Comparison of ENCODE assay signal across 16 cellular contexts in genomic region chr19:31500540-31500830, GRCh38.
DNase-seq lines count a peak whose midpoint lies in the region; ATAC-seq, FAIRE-seq and TF ChIP-seq lines count a peak whose summit lies in the region.
"Had no signal": no experiment of that assay in that cellular context is flagged by ENCODE, and none has a peak within 500 bp of the region (broad histone marks: within the 10 kb centered on the region; RNA-seq: fewer than 3 reads in every experiment).

No MANE protein-coding gene starts in this region.

- H3K36me3 Mint-ChIP-seq in activated CD4-positive, alpha-beta T cell treated with anti-CD3 and anti-CD28 coated beads, Interleukin-2, amount 10 ng/mL, durations not matched to agents 24 days and 14 days (ENCODE audit: low read depth), result no peaks in the 10 kb centered on the region
- no peaks in the 10 kb centered on the region for H3K36me3 Mint-ChIP-seq in naive thymus-derived CD4-positive, alpha-beta T cell
- H3K36me3 Mint-ChIP-seq: CD4-positive, CD25-positive, alpha-beta regulatory T cell had no signal

- no peaks in the 10 kb centered on the region for H3K79me1 ChIP-seq in H1 (ENCODE audit: low read depth, low read length)
- H3K79me1 ChIP-seq in neuronal stem cell (ENCODE audit: low read depth, low read length), result no peaks in the 10 kb centered on the region

- CTCF ChIA-PET in H1 (lab: Charles Lee; ENCODE audit: partially characterized antibody), result interaction anchor here (0.5 to 1.0 kb wide), 2 partner anchors 46 to 58 kb away, joined by 3 to 6 read pairs; no protein-coding TSS in a partner anchor
- CTCF ChIA-PET in naive thymus-derived CD4-positive, alpha-beta T cell (lab: Charles Lee), result no interaction called here

- no peaks in the 10 kb centered on the region for H3K9me3 ChIP-seq in H1 (ENCODE audit: insufficient read depth in 2 of 2, low read depth in 1 of 2, low read length in 1 of 2)
- H3K9me3 ChIP-seq in neuronal stem cell (replicated peaks in 1 of 2; ENCODE audit: control insufficient read depth in 2 of 2, insufficient read depth in 1 of 2, low read depth in 1 of 2, low read length in 2 of 2), result no peaks in the 10 kb centered on the region
- H3K9me3 ChIP-seq in naive thymus-derived CD4-positive, alpha-beta T cell (ENCODE audit: control insufficient read depth in 2 of 3, low read length in 3 of 3), result no peaks in the 10 kb centered on the region
- H3K9me3 ChIP-seq: BLaER1 treated with 17β-estradiol and CSF1 and Interleukin-3, amounts not matched to agents 10 nM and 100 nM; HAP-1 had no signal

- ATAC-seq in naive thymus-derived CD4-positive, alpha-beta T cell, result no peak
- ATAC-seq: GM23338 had no signal

- H4K91ac ChIP-seq in H1 (replicated peaks; ENCODE audit: insufficient read length, low read length), result no peak overlapping the region
- no peak overlapping the region for H4K91ac ChIP-seq in neuronal stem cell (ENCODE audit: low read depth, low read length, poor library complexity)

- H3K27ac ChIP-seq in H1 (ENCODE audit: low read depth, low read length) (no peak overlapping the region), neuronal stem cell (replicated peaks; ENCODE audit: low read length) (no peak overlapping the region)
- no peak overlapping the region for H3K27ac ChIP-seq in naive thymus-derived CD4-positive, alpha-beta T cell (ENCODE audit: low read depth, low read length)
- H3K27ac ChIP-seq: 22Rv1; BLaER1 treated with 17β-estradiol and CSF1 and Interleukin-3, amounts not matched to agents 10 nM and 100 nM had no signal

- no peak overlapping the region for H3K56ac ChIP-seq in H1 (replicated peaks; ENCODE audit: insufficient read length, low read depth, low read length)

- H3K23me2 ChIP-seq in H1 (ENCODE audit: low read depth, low read length), result no peaks in the 10 kb centered on the region

- 100% methylated on average over 3 of the region's 3 CpGs; no CpG with 5 or more reads in 1 of the 2 experiments for WGBS in H1 (ENCODE audit: extremely low coverage in 1 of 2, insufficient coverage in 1 of 2, insufficient read length in 1 of 2, insufficient replicate concordance in 2 of 2, low coverage in 1 of 2, low lambda C conversion rate in 2 of 2, missing lambda C conversion rate in 1 of 2), 2 experiments
- no CpG with 5 or more reads among the region's 3 CpGs for WGBS in neuronal stem cell (ENCODE audit: extremely low coverage in 2 of 2, insufficient read length in 2 of 2, insufficient replicate concordance in 1 of 2), 2 donors

- no peaks in the 10 kb centered on the region for H3K4me1 Mint-ChIP-seq in activated CD4-positive, alpha-beta T cell treated with anti-CD3 and anti-CD28 coated beads, Interleukin-2, amount 10 ng/mL, durations not matched to agents 24 days and 14 days
- peaks cover 0 to 2% (median 0%) of the 10 kb centered on the region in 7 donors for H3K4me1 Mint-ChIP-seq in naive thymus-derived CD4-positive, alpha-beta T cell
- H3K4me1 Mint-ChIP-seq: CD4-positive, CD25-positive, alpha-beta regulatory T cell; IgD-negative memory B cell had no signal

- H3K4me1 ChIP-seq in H1 (replicated peaks in 1 of 4; ENCODE audit: control insufficient read depth in 3 of 4, insufficient read depth in 4 of 4, low read length in 3 of 4), result no peaks in the 10 kb centered on the region; a peak in 1 of 7 replicates
- H3K4me1 ChIP-seq in neuronal stem cell (ENCODE audit: control insufficient read depth in 2 of 2, insufficient read depth in 1 of 2, low read depth in 1 of 2, low read length in 2 of 2), result no peaks in the 10 kb centered on the region
- H3K4me1 ChIP-seq in naive thymus-derived CD4-positive, alpha-beta T cell (ENCODE audit: control insufficient read depth in 2 of 2, insufficient read depth in 2 of 2, low read length in 2 of 2), result no peaks in the 10 kb centered on the region
- H3K4me1 ChIP-seq: HAP-1 had no signal

- no peaks in the 10 kb centered on the region for H4K20me1 ChIP-seq in H1 (replicated peaks in 1 of 2; ENCODE audit: control insufficient read depth in 1 of 2, insufficient read depth in 2 of 2, low read length in 2 of 2)
- H4K20me1 ChIP-seq: BLaER1 treated with 17β-estradiol and CSF1 and Interleukin-3, amounts not matched to agents 10 nM and 100 nM had no signal

- H3K23ac ChIP-seq in H1 (ENCODE audit: insufficient read length) (no peak overlapping the region), neuronal stem cell (ENCODE audit: low read depth, low read length, poor library complexity) (no peak overlapping the region)

- H3K4ac ChIP-seq in H1 (replicated peaks; ENCODE audit: insufficient read length, low read depth, low read length) (no peak overlapping the region), neuronal stem cell (ENCODE audit: low read length) (no peak overlapping the region)

- H3K4me3 ChIP-seq in H1 (ENCODE audit: extremely low read depth in 1 of 4, insufficient read depth in 2 of 4, low read depth in 3 of 4, low read length in 4 of 4), result no peak overlapping the region
- no peak overlapping the region for H3K4me3 ChIP-seq in neuronal stem cell (ENCODE audit: low read length in 2 of 2)
- no peak overlapping the region for H3K4me3 ChIP-seq in naive thymus-derived CD4-positive, alpha-beta T cell (ENCODE audit: low read length)
- H3K4me3 ChIP-seq: BLaER1 treated with 17β-estradiol and CSF1 and Interleukin-3, amounts not matched to agents 10 nM and 100 nM; GM23338; HAP-1 had no signal

- H2BK12ac ChIP-seq in H1 (ENCODE audit: low read depth, low read length), result no peak overlapping the region
- no peak overlapping the region for H2BK12ac ChIP-seq in neuronal stem cell (ENCODE audit: low read length)

- POLR2A ChIA-PET in H1 (lab: Charles Lee; ENCODE audit: partially characterized antibody), result no interaction called here
- POLR2A ChIA-PET in naive thymus-derived CD4-positive, alpha-beta T cell (lab: Charles Lee), result no interaction called here

- H4K8ac ChIP-seq in H1 (ENCODE audit: extremely low read depth, insufficient read depth, low read length) (no peak overlapping the region), neuronal stem cell (ENCODE audit: low read depth, low read length) (no peak overlapping the region)

- peak; percentile 13 for DNase-seq in activated CD4-positive, alpha-beta T cell treated with anti-CD3 and anti-CD28 coated beads, Interleukin-2, amount 10 ng/mL, durations not matched to agents 24 days and 14 days
- no peak for DNase-seq in activated CD4-positive, alpha-beta T cell treated with anti-CD3 and anti-CD28 coated beads for 48 hours
- DNase-seq in H1 (ENCODE audit: low read depth in 1 of 2, low spot score in 2 of 2) (peak in 1 of 2 experiments; percentile 33), neuronal stem cell (ENCODE audit: low spot score) (no peak), COLO668 (lab: John Stamatoyannopoulos, UW; ENCODE audit: unreplicated experiment) (no peak), 8988T (no peak)
- no peak for DNase-seq in naive thymus-derived CD4-positive, alpha-beta T cell
- DNase-seq: AML-193; Calu3; CD4-positive, CD25-positive, alpha-beta regulatory T cell; DMS 273 treated with DMSO at 0.1 percent for 48 hours had no signal

- H2BK120ac ChIP-seq in H1 (replicated peaks; ENCODE audit: low read depth, low read length), result no peak overlapping the region
- H2BK120ac ChIP-seq in neuronal stem cell (ENCODE audit: low read depth, low read length), result no peak overlapping the region

- no peak for TF ChIP-seq CTCF in H1 (IDR thresholded peaks at IDR 0.05; ENCODE audit: control extremely low read depth in 1 of 3, insufficient read depth in 1 of 3, low read depth in 1 of 3, low read length in 3 of 3)

- H3K9ac ChIP-seq in H1 (replicated peaks in 1 of 4; ENCODE audit: extremely low read depth in 1 of 4, low read depth in 3 of 4, low read length in 3 of 4), result no peak overlapping the region
- H3K9ac ChIP-seq in neuronal stem cell (ENCODE audit: low read depth, low read length, poor library complexity), result no peak overlapping the region
- H3K9ac ChIP-seq: BLaER1 treated with 17β-estradiol and CSF1 and Interleukin-3, amounts not matched to agents 10 nM and 100 nM had no signal

- H2AFZ ChIP-seq in H1 (ENCODE audit: low read length), result no peak overlapping the region
- no peak overlapping the region for H2AFZ ChIP-seq in neuronal stem cell (ENCODE audit: low read length)
- H2AFZ ChIP-seq: GM23338 had no signal

- no peaks in the 10 kb centered on the region for H3K79me2 ChIP-seq in H1 (ENCODE audit: control insufficient read depth in 1 of 2, insufficient read depth in 2 of 2, low read length in 2 of 2)

- no peak for TF ChIP-seq EP300 in H1 (IDR thresholded peaks at IDR 0.05; ENCODE audit: borderline replicate concordance in 1 of 2, low read depth in 2 of 2, low read length in 2 of 2)

- H3K27me3 Mint-ChIP-seq in activated CD4-positive, alpha-beta T cell treated with anti-CD3 and anti-CD28 coated beads, Interleukin-2, amount 10 ng/mL, durations not matched to agents 24 days and 14 days, result no peaks in the 10 kb centered on the region
- H3K27me3 Mint-ChIP-seq in naive thymus-derived CD4-positive, alpha-beta T cell, result peaks cover 0 to 39% (median 14%) of the 10 kb centered on the region in 5 donors
- H3K27me3 Mint-ChIP-seq: IgD-negative memory B cell had no signal

- no peak overlapping the region for H3K4me3 Mint-ChIP-seq in activated CD4-positive, alpha-beta T cell treated with anti-CD3 and anti-CD28 coated beads, Interleukin-2, amount 10 ng/mL, durations not matched to agents 24 days and 14 days
- H3K4me3 Mint-ChIP-seq in naive thymus-derived CD4-positive, alpha-beta T cell, result no peak overlapping the region
- H3K4me3 Mint-ChIP-seq: CD4-positive, CD25-positive, alpha-beta regulatory T cell; GM23338; IgD-negative memory B cell had no signal

- no peaks in the 10 kb centered on the region for H3K9me3 Mint-ChIP-seq in activated CD4-positive, alpha-beta T cell treated with anti-CD3 and anti-CD28 coated beads, Interleukin-2, amount 10 ng/mL, durations not matched to agents 24 days and 14 days
- peaks cover 0 to 3% (median 0%) of the 10 kb centered on the region in 11 donors for H3K9me3 Mint-ChIP-seq in naive thymus-derived CD4-positive, alpha-beta T cell

- FAIRE-seq in H1 (lab: Jason Lieb, UNC), result no peak

- H3K18ac ChIP-seq in H1 (ENCODE audit: extremely low read depth, low read length) (no peak overlapping the region; the same call in 1 of the 2 replicates), neuronal stem cell (ENCODE audit: low read length) (no peak overlapping the region)

- no peak for TF ChIP-seq RAD21 in H1 (IDR thresholded peaks at IDR 0.05 in 1 of 2, conservative IDR thresholded peaks at IDR 0.05 in 1 of 2; ENCODE audit: low read depth in 2 of 2, low read length in 2 of 2)

- H3K27me3 ChIP-seq in H1 (replicated peaks in 1 of 4; ENCODE audit: control insufficient read depth in 3 of 4, extremely low read depth in 1 of 4, insufficient read depth in 3 of 4, low read length in 3 of 4) (no peaks in the 10 kb centered on the region), neuronal stem cell (ENCODE audit: control insufficient read depth in 3 of 3, insufficient read depth in 3 of 3, low read depth in 1 of 3, low read length in 3 of 3) (no peaks in the 10 kb centered on the region)
- no peaks in the 10 kb centered on the region for H3K27me3 ChIP-seq in naive thymus-derived CD4-positive, alpha-beta T cell (ENCODE audit: control insufficient read depth in 2 of 2, insufficient read depth in 2 of 2, low read length in 2 of 2)
- H3K27me3 ChIP-seq: BLaER1 treated with 17β-estradiol and CSF1 and Interleukin-3, amounts not matched to agents 10 nM and 100 nM had no signal

- no peak overlapping the region for H3K27ac Mint-ChIP-seq in activated CD4-positive, alpha-beta T cell treated with anti-CD3 and anti-CD28 coated beads, Interleukin-2, amount 10 ng/mL, durations not matched to agents 24 days and 14 days
- H3K27ac Mint-ChIP-seq in naive thymus-derived CD4-positive, alpha-beta T cell, result no peak overlapping the region
- H3K27ac Mint-ChIP-seq: CD4-positive, CD25-positive, alpha-beta regulatory T cell; GM23338 had no signal

- no peak overlapping the region for H2BK20ac ChIP-seq in H1 (ENCODE audit: low read length)

- H3K36me3 ChIP-seq in H1 (ENCODE audit: control insufficient read depth in 2 of 4, insufficient read depth in 4 of 4, low read length in 3 of 4) (no peaks in the 10 kb centered on the region), neuronal stem cell (replicated peaks in 1 of 2; ENCODE audit: control insufficient read depth in 2 of 2, insufficient read depth in 2 of 2, low read length in 2 of 2) (no peaks in the 10 kb centered on the region)
- no peaks in the 10 kb centered on the region for H3K36me3 ChIP-seq in naive thymus-derived CD4-positive, alpha-beta T cell (ENCODE audit: control insufficient read depth in 2 of 3, insufficient read depth in 3 of 3, low read length in 3 of 3)
- H3K36me3 ChIP-seq: BLaER1 treated with 17β-estradiol and CSF1 and Interleukin-3, amounts not matched to agents 10 nM and 100 nM; HAP-1 had no signal

- no peak overlapping the region for H3K14ac ChIP-seq in H1 (ENCODE audit: insufficient read length)
- no peak overlapping the region for H3K14ac ChIP-seq in neuronal stem cell (ENCODE audit: low read length)

- no peak overlapping the region for H4K5ac ChIP-seq in H1 (ENCODE audit: insufficient read length, low read depth, low read length)

- TF ChIP-seq POLR2A in H1 (IDR thresholded peaks at IDR 0.05; ENCODE audit: control extremely low read depth in 1 of 2, low read depth in 2 of 2, low read length in 2 of 2), result no peak

- H3K4me2 ChIP-seq in H1 (ENCODE audit: insufficient read depth in 1 of 2, low read depth in 2 of 2, low read length in 2 of 2) (no peak overlapping the region), neuronal stem cell (ENCODE audit: insufficient read depth, low read length, poor library complexity, severe bottlenecking) (no peak overlapping the region)
- H3K4me2 ChIP-seq: GM23338 had no signal

- H2BK15ac ChIP-seq in H1 (ENCODE audit: low read length) (no peak overlapping the region), neuronal stem cell (ENCODE audit: low read length) (no peak overlapping the region)

- H2BK5ac ChIP-seq in H1 (ENCODE audit: low read depth, low read length), result 0 out of 2 replicates have a peak overlapping the region, but pooled peaks have one; percentile 46
- H2BK5ac ChIP-seq in neuronal stem cell (ENCODE audit: low read length), result no peak overlapping the region

- intact Hi-C loops in activated CD4-positive, alpha-beta T cell treated with anti-CD3 and anti-CD28 coated beads, Interleukin-2, amount 10 ng/mL, durations not matched to agents 24 days and 14 days (cut with micrococcal nuclease), result no loop called here
- intact Hi-C loops in naive thymus-derived CD4-positive, alpha-beta T cell (cut with micrococcal nuclease), result no loop called here

- H2AK5ac ChIP-seq in H1 (ENCODE audit: low read depth, low read length), result no peak overlapping the region
- peak overlapping the region; percentile 73 for H2AK5ac ChIP-seq in neuronal stem cell (ENCODE audit: low read depth, low read length)
